ENCODE assay signal across 19 cellular contexts in genomic region chr19:19571387-19571786, GRCh38. TPM values are rescaled to one million over a fixed set of nuclear protein-coding genes. Genes with fewer than 3 reads are reported as not detected.
DNase-seq lines count a peak whose midpoint lies in the region; ATAC-seq and TF ChIP-seq lines count a peak whose summit lies in the region.
"Had no signal": no experiment of that assay in that cellular context is flagged by ENCODE, and none has a peak within 500 bp of the region (broad histone marks: within the 10 kb centered on the region; RNA-seq: fewer than 3 reads in every experiment).

No MANE protein-coding gene starts in this region.

- H2AFZ ChIP-seq in SK-N-SH (ENCODE audit: low read depth), result no peak overlapping the region
- H2AFZ ChIP-seq: GM23338 had no signal

- no peak overlapping the region for H3K4me2 ChIP-seq in SK-N-SH
- H3K4me2 ChIP-seq: BLaER1 treated with 17β-estradiol and CSF1 and Interleukin-3, amounts not matched to agents 10 nM and 100 nM; GM23338 had no signal

- no peaks in the 10 kb centered on the region for H3F3A ChIP-seq in SK-N-SH (replicated peaks; ENCODE audit: insufficient read depth)

- H4K20me1 ChIP-seq in SK-N-SH (ENCODE audit: insufficient read depth), result no peaks in the 10 kb centered on the region
- H4K20me1 ChIP-seq: BLaER1 treated with 17β-estradiol and CSF1 and Interleukin-3, amounts not matched to agents 10 nM and 100 nM had no signal

- no peak for TF ChIP-seq EP300 in SK-N-SH (IDR thresholded peaks at IDR 0.05; ENCODE audit: borderline replicate concordance in 1 of 2, low read depth in 1 of 2, low read length in 1 of 2)

- no peaks in the 10 kb centered on the region for H3K9me3 ChIP-seq in SK-N-SH
- H3K9me3 ChIP-seq: HAP-1 had no signal

- H3K27me3 ChIP-seq in SK-N-SH (ENCODE audit: insufficient read depth) (no peaks in the 10 kb centered on the region), H7 (ENCODE audit: control insufficient read depth, insufficient read depth, low read length) (no peaks in the 10 kb centered on the region)
- H3K27me3 ChIP-seq: BE2C; BLaER1 treated with 17β-estradiol and CSF1 and Interleukin-3, amounts not matched to agents 10 nM and 100 nM had no signal

- H3K36me3 ChIP-seq in SK-N-SH (replicated peaks in 1 of 2; ENCODE audit: control insufficient read depth in 1 of 2, insufficient read depth in 2 of 2, low read length in 1 of 2), result no peaks in the 10 kb centered on the region
- no peaks in the 10 kb centered on the region for H3K36me3 ChIP-seq in H7 (replicated peaks; ENCODE audit: control insufficient read depth, insufficient read depth, low read length)
- H3K36me3 ChIP-seq: BE2C had no signal

- CTCF ChIA-PET in SK-N-SH (lab: Yijun Ruan, JAX), result interaction anchor here (2.5 to 9.3 kb wide), 2 partner anchors 18 to 40 kb away, joined by 6 to 56 read pairs; no protein-coding TSS in a partner anchor

- TF ChIP-seq RAD21 in SK-N-SH (IDR thresholded peaks at IDR 0.05; ENCODE audit: low read length), result no peak

- peaks cover 14% of the 10 kb centered on the region for H3K4me1 Mint-ChIP-seq in central memory CD8-positive, alpha-beta T cell
- H3K4me1 Mint-ChIP-seq: CD14-positive monocyte had no signal

- no peak for ATAC-seq in SK-N-SH treated with all-trans-retinoic acid at 6 μM for 48 hours
- ATAC-seq in central memory CD8-positive, alpha-beta T cell (replicated peaks; ENCODE audit: extremely low read depth, poor library complexity, severe bottlenecking), result no peak
- ATAC-seq: GM23338 had no signal

- TF ChIP-seq CTCF in SK-N-SH (IDR thresholded peaks at IDR 0.05), result no peak

- no peak overlapping the region for H3K27ac ChIP-seq in SK-N-SH (ENCODE audit: low read depth in 2 of 2, low read length in 1 of 2)
- H3K27ac ChIP-seq: 22Rv1; BLaER1 treated with 17β-estradiol and CSF1 and Interleukin-3, amounts not matched to agents 10 nM and 100 nM had no signal

- no peak overlapping the region for H3K9ac ChIP-seq in SK-N-SH
- H3K9ac ChIP-seq: BLaER1 treated with 17β-estradiol and CSF1 and Interleukin-3, amounts not matched to agents 10 nM and 100 nM had no signal

- no peak overlapping the region for H3K4me3 Mint-ChIP-seq in central memory CD8-positive, alpha-beta T cell
- H3K4me3 Mint-ChIP-seq: CD14-positive monocyte; CD4-positive, alpha-beta T cell; CD8-positive, alpha-beta memory T cell; GM23338; HFFc6 had no signal

- DNase-seq in SK-N-SH (peak; percentile 10), H7 (peak; percentile 31), D341Med (ENCODE audit: low spot score) (no peak), islet precursor cell (no peak)
- no peak for DNase-seq in central memory CD8-positive, alpha-beta T cell (ENCODE audit: low spot score in 2 of 2)
- DNase-seq: AML-193; BE2C; CD4-positive, alpha-beta T cell; CD8-positive, alpha-beta memory T cell; DMS53; DMS79 treated with DMSO at 0.1 percent for 48 hours; GF-D8; HFFc6 had no signal

- peaks cover 15% of the 10 kb centered on the region for H3K36me3 Mint-ChIP-seq in central memory CD8-positive, alpha-beta T cell (ENCODE audit: insufficient read depth)
- H3K36me3 Mint-ChIP-seq: CD14-positive monocyte had no signal

- WGBS in SK-N-SH (ENCODE audit: low lambda C conversion rate), result 91% methylated on average over 7 of the region's 7 CpGs

- POLR2A ChIA-PET in SK-N-SH (lab: Yijun Ruan, JAX), result no interaction called here

- no peaks in the 10 kb centered on the region for H3K4me1 ChIP-seq in SK-N-SH (ENCODE audit: control insufficient read depth in 1 of 2, insufficient read depth in 2 of 2, low read depth in 1 of 2, low read length in 1 of 2)
- H3K4me1 ChIP-seq: BE2C, HAP-1 had no signal

- H3K9me3 Mint-ChIP-seq in central memory CD8-positive, alpha-beta T cell, result no peaks in the 10 kb centered on the region
- H3K9me3 Mint-ChIP-seq: CD4-positive, alpha-beta T cell; CD8-positive, alpha-beta memory T cell; GM23338 had no signal

- H3K27ac Mint-ChIP-seq in central memory CD8-positive, alpha-beta T cell (ENCODE audit: low read depth), result peak overlapping the region; percentile 37
- H3K27ac Mint-ChIP-seq: CD14-positive monocyte; CD4-positive, alpha-beta T cell; GM23338; HFFc6 had no signal

- no peak overlapping the region for H3K4me3 ChIP-seq in SK-N-SH (ENCODE audit: low read depth in 2 of 2, low read length in 1 of 2)
- no peak overlapping the region for H3K4me3 ChIP-seq in H7 (ENCODE audit: insufficient read depth, low read depth, low read length)
- H3K4me3 ChIP-seq: BLaER1 treated with 17β-estradiol and CSF1 and Interleukin-3, amounts not matched to agents 10 nM and 100 nM; GM23338; HAP-1 had no signal

- H3K27me3 Mint-ChIP-seq in central memory CD8-positive, alpha-beta T cell, result no peaks in the 10 kb centered on the region
- H3K27me3 Mint-ChIP-seq: CD4-positive, alpha-beta T cell; CD8-positive, alpha-beta memory T cell had no signal

- no peaks in the 10 kb centered on the region for H3K79me2 ChIP-seq in SK-N-SH (ENCODE audit: insufficient read depth)

- no peaks in the 10 kb centered on the region for H3K9me2 ChIP-seq in SK-N-SH

TF ChIP-seq in SK-N-SH, 30 proteins besides CTCF, POLR2A, EP300 and RAD21 (continues in another document):
- TF ChIP-seq PBX3 (IDR thresholded peaks at IDR 0.05) (no peak), NFIC (IDR thresholded peaks at IDR 0.05; ENCODE audit: borderline replicate concordance) (no peak), TEAD4 (IDR thresholded peaks at IDR 0.05; ENCODE audit: borderline replicate concordance, insufficient read depth) (no peak), RFX5 (IDR thresholded peaks at IDR 0.05; ENCODE audit: low read length) (no peak), EZH2phosphoT487 (IDR thresholded peaks at IDR 0.05; ENCODE audit: borderline replicate concordance, low read depth) (no peak), RXRA (IDR thresholded peaks at IDR 0.05; ENCODE audit: borderline replicate concordance, low read depth) (no peak), SMC3 (IDR thresholded peaks at IDR 0.05; ENCODE audit: low read depth, low read length) (no peak), FOXJ3 (CRISPR knock-in tag; IDR thresholded peaks at IDR 0.05) (no peak), YY1 (IDR thresholded peaks at IDR 0.05; ENCODE audit: low read depth) (no peak), ELF1 (IDR thresholded peaks at IDR 0.05) (no peak), GATA2 (CRISPR knock-in tag; IDR thresholded peaks at IDR 0.05) (no peak), RCOR1 (IDR thresholded peaks at IDR 0.05; ENCODE audit: low read length) (no peak)

TF ChIP-seq in SK-N-SH treated with all-trans-retinoic acid at 6 μM for 48 hours, 23 proteins besides CTCF, POLR2A, EP300 and RAD21 (continues in another document):
- TF ChIP-seq ZC3H10 (CRISPR knock-in tag; IDR thresholded peaks at IDR 0.05) (no peak), ZNF70 (CRISPR knock-in tag; IDR thresholded peaks at IDR 0.05) (no peak), ESRRG (CRISPR knock-in tag; IDR thresholded peaks at IDR 0.05) (no peak), ZFP3 (CRISPR knock-in tag; IDR thresholded peaks at IDR 0.05) (no peak), BACH2 (CRISPR knock-in tag; IDR thresholded peaks at IDR 0.05; ENCODE audit: borderline replicate concordance) (no peak), TSHZ2 (CRISPR knock-in tag; IDR thresholded peaks at IDR 0.05) (no peak), PPARA (CRISPR knock-in tag; IDR thresholded peaks at IDR 0.05; ENCODE audit: borderline replicate concordance) (no peak), RARB (CRISPR knock-in tag; IDR thresholded peaks at IDR 0.05) (no peak), ARNTL (CRISPR knock-in tag; IDR thresholded peaks at IDR 0.05; ENCODE audit: borderline replicate concordance, low read depth) (no peak)

RNA-seq across cellular contexts. Expression of gene CILP2, which starts 33.3 kb away (rescaled TPM):
- polyA plus RNA-seq in SK-N-SH (2012; rRNA removed), result 0.96 and 1.9 TPM in 2 replicates
- 0.54 and 0.87 TPM in 2 replicates for polyA plus RNA-seq in SK-N-SH (2012; cell fraction: cytosol; rRNA removed)
- polyA plus RNA-seq in SK-N-SH (2012; cell fraction: nucleus; rRNA removed), result 3.1 and 3.9 TPM in 2 replicates
- 4.4 and 7.0 TPM in 2 replicates for total RNA-seq in H7 (2014; rRNA removed; shearing (Covaris generic))
- polyA plus RNA-seq: CD14-positive monocyte had no signal

RNA-seq across cellular contexts. Expression of gene YJEFN3, which starts 42.7 kb away (rescaled TPM):
- polyA plus RNA-seq in SK-N-SH (2012; rRNA removed), result 7.2 and 7.5 TPM in 2 replicates
- 0.84 and 0.97 TPM in 2 replicates for polyA plus RNA-seq in SK-N-SH (2012; cell fraction: cytosol; rRNA removed)
- 66.2 and 111 TPM in 2 replicates for polyA plus RNA-seq in SK-N-SH (2012; cell fraction: nucleus; rRNA removed)
- 0.74 and 1.2 TPM in 2 replicates for total RNA-seq in H7 (2014; rRNA removed; shearing (Covaris generic))
- polyA plus RNA-seq: CD14-positive monocyte; CD8-positive, alpha-beta memory T cell had no signal

RNA-seq across cellular contexts. Expression of gene PBX4, which starts 47.1 kb away (rescaled TPM):
- polyA plus RNA-seq in SK-N-SH (2012; rRNA removed), result 5.1 and 6.4 TPM in 2 replicates
- polyA plus RNA-seq in SK-N-SH (2012; cell fraction: cytosol; rRNA removed), result 1.7 and 2.7 TPM in 2 replicates
- 22.9 and 27.6 TPM in 2 replicates for polyA plus RNA-seq in SK-N-SH (2012; cell fraction: nucleus; rRNA removed)
- 0.94 and 2.7 TPM in 2 replicates for total RNA-seq in H7 (2014; rRNA removed; shearing (Covaris generic))
- polyA plus RNA-seq: CD14-positive monocyte had no signal

RNA-seq across cellular contexts. Expression of gene NDUFA13, which starts 55.4 kb away (rescaled TPM):
- 1,643 and 1,828 TPM in 2 replicates for polyA plus RNA-seq in SK-N-SH (2012; rRNA removed)
- polyA plus RNA-seq in SK-N-SH (2012; cell fraction: cytosol; rRNA removed), result 1,527 and 1,826 TPM in 2 replicates
- 640 and 822 TPM in 2 replicates for polyA plus RNA-seq in SK-N-SH (2012; cell fraction: nucleus; rRNA removed)
- 249 and 291 TPM in 2 replicates for total RNA-seq in H7 (2014; rRNA removed; shearing (Covaris generic))

RNA-seq across cellular contexts. Expression of gene TSSK6, which starts 56.0 kb away (rescaled TPM):
- polyA plus RNA-seq in SK-N-SH (2012; rRNA removed), result 2.3 and 3.1 TPM in 2 replicates
- 0.98 and 1.6 TPM in 2 replicates for polyA plus RNA-seq in SK-N-SH (2012; cell fraction: cytosol; rRNA removed)
- polyA plus RNA-seq in SK-N-SH (2012; cell fraction: nucleus; rRNA removed), result 3.3 and 4.1 TPM in 2 replicates
- total RNA-seq in H7 (2014; rRNA removed; shearing (Covaris generic)), result 4.7 and 9.8 TPM in 2 replicates

Comparison
In these comparisons a context has a peak if more than half of its experiments do, and no peak if none do; other contexts are left out.
1. DNase-seq: peak in SK-N-SH (single experiment) and H7 (single experiment); none in central memory CD8-positive, alpha-beta T cell (0 of 2), D341Med (single experiment) and islet precursor cell (single experiment).